In the genomic region with DNA sequence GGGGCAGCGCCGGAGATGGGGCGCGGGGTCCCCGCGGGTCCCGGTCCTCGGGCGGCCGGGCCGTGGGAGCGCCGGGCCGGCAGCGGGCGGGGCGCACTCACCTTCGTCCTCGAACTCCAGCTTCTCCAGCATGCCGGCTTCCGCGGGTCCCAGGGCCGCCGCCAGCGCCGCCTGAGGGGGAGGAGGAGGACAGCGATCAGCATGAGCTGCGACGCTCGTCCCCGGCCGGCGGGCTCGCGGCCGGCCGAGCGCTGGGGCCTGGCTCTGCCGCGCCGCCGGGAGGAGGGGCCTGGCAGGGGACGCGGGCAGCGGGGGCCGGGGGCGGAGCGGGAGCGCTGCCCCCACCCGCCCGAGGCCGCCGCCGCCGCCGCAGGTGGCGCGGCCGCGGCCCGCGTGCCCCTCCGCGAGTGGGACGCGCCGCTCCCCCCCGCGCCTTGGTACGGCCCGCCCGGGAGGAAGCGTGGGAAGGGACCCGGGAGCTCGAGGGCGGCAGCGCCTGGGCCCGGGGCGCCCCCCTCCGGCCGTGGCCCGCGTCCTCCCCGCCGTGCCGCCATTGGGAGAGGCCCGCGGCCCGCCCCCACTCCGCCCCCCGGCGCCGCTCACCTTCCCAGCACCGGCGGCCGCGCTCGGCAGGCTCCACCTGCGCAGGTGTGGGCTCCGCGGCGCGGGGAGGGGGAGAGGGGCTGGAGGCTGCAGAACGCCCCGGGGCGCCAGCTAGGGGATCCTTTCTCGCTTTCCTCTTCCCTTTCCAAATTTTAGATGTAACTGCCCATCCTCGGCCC, we compare ENCODE assay signal across 1 cellular context.
TF ChIP-seq lines count a peak whose summit lies in the region.

No MANE protein-coding gene starts in this region.

TF ChIP-seq in IMR-90, 13 proteins besides CTCF, POLR2A, EP300 and RAD21 (continued from another document):
- TF ChIP-seq FOS (IDR thresholded peaks at IDR 0.05; ENCODE audit: low read depth, low read length) = no peak
- TF ChIP-seq RFX5 (IDR thresholded peaks at IDR 0.05; ENCODE audit: low read depth, low read length) = no peak
- TF ChIP-seq NFE2L2 (IDR thresholded peaks at IDR 0.05; ENCODE audit: low read depth, low read length) = no peak
- TF ChIP-seq USF2 (IDR thresholded peaks at IDR 0.05; ENCODE audit: low read depth, low read length) = no peak
- TF ChIP-seq RCOR1 (IDR thresholded peaks at IDR 0.05; ENCODE audit: insufficient replicate concordance, low read length) = no peak
- peak; percentile 92 for TF ChIP-seq BHLHE40 (IDR thresholded peaks at IDR 0.05; ENCODE audit: low read depth, low read length)
- TF ChIP-seq CEBPB (IDR thresholded peaks at IDR 0.05; ENCODE audit: low read depth, low read length) = no peak
- TF ChIP-seq, protein P1, sequence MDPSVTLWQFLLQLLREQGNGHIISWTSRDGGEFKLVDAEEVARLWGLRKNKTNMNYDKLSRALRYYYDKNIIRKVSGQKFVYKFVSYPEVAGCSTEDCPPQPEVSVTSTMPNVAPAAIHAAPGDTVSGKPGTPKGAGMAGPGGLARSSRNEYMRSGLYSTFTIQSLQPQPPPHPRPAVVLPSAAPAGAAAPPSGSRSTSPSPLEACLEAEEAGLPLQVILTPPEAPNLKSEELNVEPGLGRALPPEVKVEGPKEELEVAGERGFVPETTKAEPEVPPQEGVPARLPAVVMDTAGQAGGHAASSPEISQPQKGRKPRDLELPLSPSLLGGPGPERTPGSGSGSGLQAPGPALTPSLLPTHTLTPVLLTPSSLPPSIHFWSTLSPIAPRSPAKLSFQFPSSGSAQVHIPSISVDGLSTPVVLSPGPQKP (IDR thresholded peaks at IDR 0.05; ENCODE audit: borderline replicate concordance, low read depth, low read length) = no peak
